In genomic region chr2:102420290-102420689, GRCh38 we compare ENCODE assay signal across 1 cellular context.
TF ChIP-seq lines count a peak whose summit lies in the region.

No MANE protein-coding gene starts in this region.

TF ChIP-seq in K562, 482 proteins besides CTCF, POLR2A, EP300 and RAD21 (continued from another document):
- TF ChIP-seq NFXL1 (CRISPR knock-in tag; IDR thresholded peaks at IDR 0.05) (no peak), ZHX1 (conservative IDR thresholded peaks at IDR 0.05; ENCODE audit: low read length) (no peak), CSDE1 (IDR thresholded peaks at IDR 0.05) (no peak), KDM1A (IDR thresholded peaks at IDR 0.05) (peak; percentile 7 to 20; a peak in 1 of 4 replicates), BRF2 (IDR thresholded peaks at IDR 0.05; ENCODE audit: borderline replicate concordance, insufficient read depth, insufficient read length) (no peak), JUNB (CRISPR knock-in tag; conservative IDR thresholded peaks at IDR 0.05) (no peak), SUPT5H (IDR thresholded peaks at IDR 0.05) (no peak), CBFA2T2 (conservative IDR thresholded peaks at IDR 0.05) (peak; percentile 86), MLLT1 (IDR thresholded peaks at IDR 0.05) (no peak), ZNF133 (CRISPR knock-in tag; IDR thresholded peaks at IDR 0.05) (no peak), JUND (IDR thresholded peaks at IDR 0.05; ENCODE audit: borderline replicate concordance, low read depth, low read length) (peak; percentile 30; the same call in 1 of the 2 replicates), JUND (tag; IDR thresholded peaks at IDR 0.05; ENCODE audit: borderline replicate concordance, low read depth, low read length) (no peak), ZNF395 (CRISPR knock-in tag; IDR thresholded peaks at IDR 0.05) (0 out of 2 replicates have a peak, but pooled peaks have one; percentile 42), ZNF316 (IDR thresholded peaks at IDR 0.05) (no peak), HMG20A (CRISPR knock-in tag; conservative IDR thresholded peaks at IDR 0.05) (no peak), HDAC8 (tag; IDR thresholded peaks at IDR 0.05) (no peak), ZNF354B (CRISPR knock-in tag; IDR thresholded peaks at IDR 0.05) (no peak), ZNF589 (CRISPR knock-in tag; IDR thresholded peaks at IDR 0.05; ENCODE audit: low read depth) (no peak), STAG1 (CRISPR knock-in tag; IDR thresholded peaks at IDR 0.05; ENCODE audit: borderline replicate concordance) (no peak), PML (IDR thresholded peaks at IDR 0.05; ENCODE audit: low read length) (peak; percentile 80), MTA2 (IDR thresholded peaks at IDR 0.05; ENCODE audit: low read depth) (peak; percentile 58; the same call in 1 of the 2 replicates)
